ENCODE assay signal across 12 cellular contexts in genomic region chr10:75546004-75546403, GRCh38.
"Had no signal": no experiment of that assay in that cellular context is flagged by ENCODE, and none has a peak within 500 bp of the region (broad histone marks: within the 10 kb centered on the region; RNA-seq: fewer than 3 reads in every experiment).

No MANE protein-coding gene starts in this region.

- H3K36me3 ChIP-seq: transverse colon, vagina had no signal

- H3K9me3 ChIP-seq: transverse colon, vagina had no signal

- H3K27ac ChIP-seq: transverse colon, vagina had no signal

- DNase-seq: activated CD4-positive, alpha-beta T cell treated with anti-CD3 and anti-CD28 coated beads, Interleukin-2, amount 10 ng/mL, durations not matched to agents 7 days and 5 days; activated CD8-positive, alpha-beta memory T cell treated with anti-CD3 and anti-CD28 coated beads, Interleukin-2, amount 50 U/mL, for 48 hours; activated gamma-delta T cell; activated T-cell treated with anti-CD3 and anti-CD28 coated beads, Interleukin-2, amount 50 U/mL, for 72 hours; left ventricle myocardium superior; nucleus accumbens; right cardiac atrium; small intestine; stimulated activated naive CD8-positive, alpha-beta T cell treated with anti-CD3 and anti-CD28 coated beads, Interleukin-15, Interleukin-2, amounts not matched to agents 100 U/mL and 50 U/mL, for 24 hours; T-helper 9 cell; transverse colon had no signal

- H3K4me3 ChIP-seq: transverse colon, vagina had no signal

- ATAC-seq: activated T-cell treated with anti-CD3 and anti-CD28 coated beads, Interleukin-2, amount 50 U/mL, for 72 hours; left ventricle myocardium superior; right cardiac atrium; stimulated activated naive CD8-positive, alpha-beta T cell treated with anti-CD3 and anti-CD28 coated beads, Interleukin-15, Interleukin-2, amounts not matched to agents 100 U/mL and 50 U/mL, for 24 hours had no signal

- H3K27me3 ChIP-seq: transverse colon, vagina had no signal
